Comparison of ENCODE assay signal across 9 cellular contexts in genomic region chr5:131589510-131590348, GRCh38. TPM values are rescaled to one million over a fixed set of nuclear protein-coding genes. Genes with fewer than 3 reads are reported as not detected.
A peak's percentile ranks its signal among the peaks of the same experiment; 100 is the strongest.
DNase-seq lines count a peak whose midpoint lies in the region; ATAC-seq lines count a peak whose summit lies in the region.
"Had no signal": no experiment of that assay in that cellular context is flagged by ENCODE, and none has a peak within 500 bp of the region (broad histone marks: within the 10 kb centered on the region; RNA-seq: fewer than 3 reads in every experiment).

No MANE protein-coding gene starts in this region.

- H3K79me1 ChIP-seq in trophoblast cell (ENCODE audit: low read length), result no peaks in the 10 kb centered on the region

- no peaks in the 10 kb centered on the region for H3K79me2 ChIP-seq in trophoblast cell (ENCODE audit: control insufficient read depth, insufficient read depth, low read length, poor library complexity)

- no peak overlapping the region for H3K23ac ChIP-seq in trophoblast cell (ENCODE audit: low read length)

- H3K4me2 ChIP-seq in trophoblast cell (ENCODE audit: low read length), result no peak overlapping the region

- H3K4me1 Mint-ChIP-seq in activated T-helper 17 cell treated with anti-CD3 and anti-CD28 coated beads, Interleukin-2, amount 50 U/mL, for 72 hours, result peaks cover 23% of the 10 kb centered on the region

- WGBS in trophoblast cell (ENCODE audit: extremely low coverage, insufficient coverage, insufficient read length), result no CpG with 5 or more reads among the region's 5 CpGs

- H2AFZ ChIP-seq in trophoblast cell (ENCODE audit: insufficient read depth, low read length, poor library complexity), result peak overlapping the region; percentile 58

- H3K36me3 ChIP-seq in trophoblast cell (ENCODE audit: control insufficient read depth in 1 of 2, insufficient read depth in 2 of 2, low read length in 2 of 2), result no peaks in the 10 kb centered on the region

- peaks cover 1% of the 10 kb centered on the region for H3K9me3 ChIP-seq in trophoblast cell (ENCODE audit: insufficient read depth, low read depth, low read length)

- no peak overlapping the region for H3K18ac ChIP-seq in trophoblast cell (ENCODE audit: low read length)

- H2BK120ac ChIP-seq in trophoblast cell (ENCODE audit: insufficient read depth, low read length, poor library complexity), result no peak overlapping the region

- no peaks in the 10 kb centered on the region for H3K27me3 ChIP-seq in trophoblast cell (ENCODE audit: insufficient read depth, low read length)

- no peak overlapping the region for H3K4me3 ChIP-seq in trophoblast cell (ENCODE audit: low read depth, low read length)

- H2BK12ac ChIP-seq in trophoblast cell (ENCODE audit: low read length), result no peak overlapping the region

- no peaks in the 10 kb centered on the region for H3K27me3 Mint-ChIP-seq in activated T-helper 17 cell treated with anti-CD3 and anti-CD28 coated beads, Interleukin-2, amount 50 U/mL, for 72 hours
- H3K27me3 Mint-ChIP-seq: stimulated activated naive CD8-positive, alpha-beta T cell treated with anti-CD3 and anti-CD28 coated beads, Interleukin-15, Interleukin-2, amounts not matched to agents 100 ng/mL and 50 ng/mL, for 24 hours had no signal

- no peak overlapping the region for H3K14ac ChIP-seq in trophoblast cell (ENCODE audit: low read length)

- H4K12ac ChIP-seq in trophoblast cell (ENCODE audit: low read depth, low read length), result no peak overlapping the region

- no peak overlapping the region for H4K8ac ChIP-seq in trophoblast cell (ENCODE audit: low read depth, low read length)

- no peak overlapping the region for H3K4ac ChIP-seq in trophoblast cell (ENCODE audit: low read depth, low read length)

- peaks cover 0 to 5% of the 10 kb centered on the region in 2 experiments for H3K4me1 ChIP-seq in trophoblast cell (ENCODE audit: control insufficient read depth in 1 of 2, insufficient read depth in 2 of 2, low read length in 2 of 2)

- H3K4me3 Mint-ChIP-seq in activated T-helper 17 cell treated with anti-CD3 and anti-CD28 coated beads, Interleukin-2, amount 50 U/mL, for 72 hours, result no peak overlapping the region
- H3K4me3 Mint-ChIP-seq: stimulated activated naive CD8-positive, alpha-beta T cell treated with anti-CD3 and anti-CD28 coated beads, Interleukin-15, Interleukin-2, amounts not matched to agents 100 ng/mL and 50 ng/mL, for 24 hours had no signal

- H2BK5ac ChIP-seq in trophoblast cell (ENCODE audit: low read depth, low read length, poor library complexity), result no peak overlapping the region

- no peak overlapping the region for H3K27ac Mint-ChIP-seq in activated T-helper 17 cell treated with anti-CD3 and anti-CD28 coated beads, Interleukin-2, amount 50 U/mL, for 72 hours
- H3K27ac Mint-ChIP-seq: stimulated activated naive CD8-positive, alpha-beta T cell treated with anti-CD3 and anti-CD28 coated beads, Interleukin-15, Interleukin-2, amounts not matched to agents 100 ng/mL and 50 ng/mL, for 24 hours had no signal

- H3K36me3 Mint-ChIP-seq in activated T-helper 17 cell treated with anti-CD3 and anti-CD28 coated beads, Interleukin-2, amount 50 U/mL, for 72 hours (ENCODE audit: low read depth), result peaks cover 50% of the 10 kb centered on the region

- ATAC-seq in activated T-helper 17 cell treated with anti-CD3 and anti-CD28 coated beads, Interleukin-2, amount 50 U/mL, for 72 hours (replicated peaks), result peak; percentile 44
- ATAC-seq in Right ventricle myocardium superior (ENCODE audit: poor library complexity) (peak; percentile 78), GM19351 (IDR thresholded peaks at IDR 0.05; ENCODE audit: unreplicated experiment) (no peak)

- H3K27ac ChIP-seq in trophoblast cell (ENCODE audit: low read depth, low read length), result no peak overlapping the region

- H3K9me3 Mint-ChIP-seq in activated T-helper 17 cell treated with anti-CD3 and anti-CD28 coated beads, Interleukin-2, amount 50 U/mL, for 72 hours, result no peaks in the 10 kb centered on the region
- H3K9me3 Mint-ChIP-seq: stimulated activated naive CD8-positive, alpha-beta T cell treated with anti-CD3 and anti-CD28 coated beads, Interleukin-15, Interleukin-2, amounts not matched to agents 100 ng/mL and 50 ng/mL, for 24 hours had no signal

- intact Hi-C loops in Right ventricle myocardium superior (cut with DNase I), result loop anchor here (2.0 to 10.0 kb wide), 3 partner anchors 225 to 473 kb away; partner anchors contain the start of gene IL3

- peak; percentile 0 for DNase-seq in DMS153 treated with DMSO at 0.1 percent for 48 hours (lab: John Stamatoyannopoulos, UW; ENCODE audit: unreplicated experiment)
- no peak for DNase-seq in DMS153 (lab: John Stamatoyannopoulos, UW)
- peak; percentile 65 for DNase-seq in H4 (ENCODE audit: low spot score)
- DNase-seq in NCI-H2227 (lab: John Stamatoyannopoulos, UW; ENCODE audit: unreplicated experiment), result peak; percentile 35
- DNase-seq in Right ventricle myocardium superior, result no peak
- DNase-seq in trophoblast cell, result peak in 1 of 2 donors; percentile 63

- no peak overlapping the region for H4K91ac ChIP-seq in trophoblast cell (ENCODE audit: low read depth, low read length)

- no peak overlapping the region for H2AK5ac ChIP-seq in trophoblast cell (ENCODE audit: low read length)

- H3K9ac ChIP-seq in trophoblast cell (ENCODE audit: low read length), result no peak overlapping the region

RNA-seq across cellular contexts. Expression of gene RAPGEF6, which starts 45.3 kb away (rescaled TPM):
- 9.8 and 11.0 TPM in 2 replicates for total RNA-seq in H4 (2014; rRNA removed; shearing (Covaris generic))
- 10 to 100 TPM; 50.6 to 57.6 TPM for total RNA-seq in activated T-helper 17 cell treated with anti-CD3 and anti-CD28 coated beads, Interleukin-2, amount 50 U/mL, for 72 hours
- total RNA-seq in Right ventricle myocardium superior, result 8.2 TPM
- 5.7 and 5.9 TPM in 2 replicates for polyA plus RNA-seq in trophoblast cell (2013)

Comparison
In these comparisons a context has a peak if more than half of its experiments do, and no peak if none do; other contexts are left out.
1. DNase-seq: peak in DMS153 treated with DMSO at 0.1 percent for 48 hours (single experiment), H4 (single experiment) and NCI-H2227 (single experiment); none in DMS153 (single experiment) and Right ventricle myocardium superior (single experiment).